15 cellular contexts compared by ENCODE assay signal in genomic region chr1:21916447-21917240, GRCh38. TPM values are rescaled to one million over a fixed set of nuclear protein-coding genes. Genes with fewer than 3 reads are reported as not detected.
DNase-seq lines count a peak whose midpoint lies in the region; ATAC-seq, FAIRE-seq and TF ChIP-seq lines count a peak whose summit lies in the region.
"Had no signal": no experiment of that assay in that cellular context is flagged by ENCODE, and none has a peak within 500 bp of the region (broad histone marks: within the 10 kb centered on the region; RNA-seq: fewer than 3 reads in every experiment).

No MANE protein-coding gene starts in this region.

- no peak for DNase-seq in heart right ventricle
- no peak for DNase-seq in left cardiac atrium
- peak; percentile 56 to 83 (median 63) for DNase-seq in K562 (ENCODE audit: extremely low read depth in 1 of 4, low spot score in 3 of 4)
- no peak for DNase-seq in transverse colon
- DNase-seq in HPDE6-E6E7 (ENCODE audit: extremely low spot score) = no peak
- no peak for DNase-seq in putamen (ENCODE audit: low spot score)
- DNase-seq: central memory CD4-positive, alpha-beta T cell; midbrain; NCI-H1092 treated with DMSO at 0.1 percent for 48 hours; NCI-H2081 treated with DMSO at 0.1 percent for 48 hours had no signal

- H3K27ac ChIP-seq in heart right ventricle (peak overlapping the region in 9 of 10 donors; percentile 5 to 99 (median 91)), K562 (ENCODE audit: extremely low read depth, low read depth, low read length) (peak overlapping the region; percentile 55), muscle layer of colon (ENCODE audit: low read depth, low read length) (peak overlapping the region; percentile 66), transverse colon (peak overlapping the region; percentile 74 to 98 (median 94))
- H3K27ac ChIP-seq: A549 had no signal

- H3K36me3 ChIP-seq in heart right ventricle = peaks cover 0 to 60% (median 12%) of the 10 kb centered on the region in 9 donors
- H3K36me3 ChIP-seq in K562 (ENCODE audit: control insufficient read depth, insufficient read depth, low read length) = peaks cover 23% of the 10 kb centered on the region; the same call in 1 of the 3 replicates
- peaks cover 15% of the 10 kb centered on the region for H3K36me3 ChIP-seq in muscle layer of colon (ENCODE audit: insufficient read depth, low read length)
- no peaks in the 10 kb centered on the region for H3K36me3 ChIP-seq in transverse colon

- intact Hi-C loops in heart right ventricle (cut with DNase I) = no loop called here
- intact Hi-C loops in left cardiac atrium (cut with DNase I) = no loop called here
- intact Hi-C loops in K562 (cut with micrococcal nuclease) = no loop called here
- intact Hi-C loops in transverse colon (cut with DNase I; ENCODE audit: low total_unique reads) = no loop called here

- WGBS in heart right ventricle, 2 donors = 64 to 72% methylated on average over 20 of the region's 20 CpGs
- WGBS in K562 (ENCODE audit: insufficient coverage, low coverage, missing lambda C conversion rate) = 40% methylated on average over 20 of the region's 20 CpGs
- WGBS in transverse colon (ENCODE audit: low coverage in 1 of 2), 2 donors = 84 to 90% methylated on average over 2 to 20 of the region's 20 CpGs

- H3K79me2 ChIP-seq in K562 (ENCODE audit: control insufficient read depth, insufficient read depth, low read length) = peaks cover 49% of the 10 kb centered on the region

- H3K9me3 ChIP-seq in heart right ventricle = no peaks in the 10 kb centered on the region
- no peaks in the 10 kb centered on the region for H3K9me3 ChIP-seq in K562 (replicated peaks; ENCODE audit: control insufficient read depth, insufficient read depth, low read depth, low read length)
- no peaks in the 10 kb centered on the region for H3K9me3 ChIP-seq in muscle layer of colon (ENCODE audit: low read length)
- H3K9me3 ChIP-seq in transverse colon = no peaks in the 10 kb centered on the region
- H3K9me3 ChIP-seq: A549 had no signal

- H3K9me1 ChIP-seq in K562 (ENCODE audit: control insufficient read depth, insufficient read depth, low read length) = no peaks in the 10 kb centered on the region

- H3K9ac ChIP-seq in K562 (ENCODE audit: insufficient read depth in 1 of 2, low read depth in 2 of 2, low read length in 2 of 2) (peak overlapping the region in 1 of 2 experiments; percentile 76; a peak in 1 of 4 replicates), muscle layer of colon (ENCODE audit: low read length) (no peak overlapping the region)

- FAIRE-seq in K562 (lab: Jason Lieb, UNC) = peak; percentile 93
- FAIRE-seq: A549, TTC549, urothelium cell line had no signal

- ATAC-seq in heart right ventricle (no peak), left cardiac atrium (no peak), K562 (peak; percentile 12; the same call in 2 of the 3 replicates), HG03521 (IDR thresholded peaks at IDR 0.05; ENCODE audit: unreplicated experiment) (no peak)
- ATAC-seq: A549 had no signal

- no TSS peak for BruUV-seq in K562 (replicated peaks; lab: Mats Ljungman, UMichigan)

- H3K27me3 ChIP-seq in heart right ventricle (no peaks in the 10 kb centered on the region), K562 (ENCODE audit: control insufficient read depth in 2 of 2, insufficient read depth in 2 of 2, low read length in 2 of 2) (no peaks in the 10 kb centered on the region), muscle layer of colon (ENCODE audit: control insufficient read depth in 1 of 2, insufficient read depth in 2 of 2, low read length in 2 of 2) (no peaks in the 10 kb centered on the region), transverse colon (no peaks in the 10 kb centered on the region)

- no peak for TF ChIP-seq CTCF in heart right ventricle (IDR thresholded peaks at IDR 0.05)
- TF ChIP-seq CTCF in K562 (IDR thresholded peaks at IDR 0.05 in 2 of 3, conservative IDR thresholded peaks at IDR 0.05 in 1 of 3; ENCODE audit: insufficient read depth in 2 of 3, low read depth in 1 of 3, low read length in 3 of 3) = no peak
- no peak for TF ChIP-seq CTCF in transverse colon (IDR thresholded peaks at IDR 0.05)

- H3K4me2 ChIP-seq in K562 (ENCODE audit: insufficient read depth, low read length) = peak overlapping the region; percentile 13
- H3K4me2 ChIP-seq: A549 had no signal

- H3K4me3 ChIP-seq in heart right ventricle (no peak overlapping the region), K562 (no peak overlapping the region), muscle layer of colon (ENCODE audit: low read depth in 1 of 2, low read length in 2 of 2) (no peak overlapping the region), transverse colon (no peak overlapping the region)
- H3K4me3 ChIP-seq: A549 had no signal

- POLR2A ChIA-PET in K562 (lab: Yijun Ruan, JAX) = interaction anchor here (0.8 to 1.7 kb wide), 7 partner anchors 9 to 134 kb away, joined by 3 to 5 read pairs (median 3); partner anchors contain the start of gene USP48

- TF ChIP-seq RAD21 in K562 (CRISPR knock-in tag; conservative IDR thresholded peaks at IDR 0.05 in 1 of 2, IDR thresholded peaks at IDR 0.05 in 1 of 2) = peak in 1 of 2 experiments; percentile 9; a peak in 1 of 4 replicates

- TF ChIP-seq EP300 in K562 (IDR thresholded peaks at IDR 0.05; ENCODE audit: low read length) = peak; percentile 94
- TF ChIP-seq EP300 in transverse colon (IDR thresholded peaks at IDR 0.05; ENCODE audit: low read depth) = no peak

- CTCF ChIA-PET in K562 (lab: Yijun Ruan, JAX; ENCODE audit: low intra/inter-chr PET ratio) = no interaction called here

- no peaks in the 10 kb centered on the region for H4K20me1 ChIP-seq in K562 (replicated peaks; ENCODE audit: control insufficient read depth, insufficient read depth, low read length)

- H2AFZ ChIP-seq in K562 (ENCODE audit: low read depth, low read length) = no peak overlapping the region

- TF ChIP-seq POLR2A in K562 (conservative IDR thresholded peaks at IDR 0.05) (no peak), transverse colon (IDR thresholded peaks at IDR 0.05) (no peak)

- in situ Hi-C loops in K562 (cut with MboI) (no loop called here), transverse colon (cut with MboI; ENCODE audit: low pct_ligation_motif_present in 1 of 4, low pct_unique_long_range_greater_than_20kb in 1 of 4, low sequenced_read_pairs in 3 of 4) (no loop called here)

- H3K4me1 ChIP-seq in heart right ventricle (peaks cover 47 to 100% (median 99%) of the 10 kb centered on the region in 9 donors), K562 (replicated peaks in 1 of 2; ENCODE audit: control insufficient read depth in 2 of 2, insufficient read depth in 2 of 2, low read length in 2 of 2) (peaks cover 77 to 78% of the 10 kb centered on the region in 2 experiments), muscle layer of colon (ENCODE audit: insufficient read depth, low read length) (peaks cover 77% of the 10 kb centered on the region), transverse colon (peaks cover 57 to 83% (median 72%) of the 10 kb centered on the region in 4 donors)

TF ChIP-seq in K562, 482 proteins besides CTCF, POLR2A, EP300 and RAD21 (continues in another document):
- TF ChIP-seq EWSR1 (IDR thresholded peaks at IDR 0.05; ENCODE audit: borderline replicate concordance, low read depth, partially characterized antibody) (no peak), RAD51 (IDR thresholded peaks at IDR 0.05; ENCODE audit: borderline replicate concordance, low read depth) (no peak; the same call in 1 of the 2 replicates), NR2F6 (CRISPR knock-in tag; IDR thresholded peaks at IDR 0.05) (no peak), SREBF1 (IDR thresholded peaks at IDR 0.05; ENCODE audit: borderline replicate concordance, low read depth, low read length) (no peak), CCNT2 (IDR thresholded peaks at IDR 0.05; ENCODE audit: borderline replicate concordance, extremely low read depth, insufficient read length, low read depth, low read length) (peak; percentile 83), CBFA2T3 (IDR thresholded peaks at IDR 0.05) (peak; percentile 96), MBD2 (IDR thresholded peaks at IDR 0.05; ENCODE audit: borderline replicate concordance, low read depth) (peak; percentile 70; the same call in 1 of the 2 replicates), NCOA1 (IDR thresholded peaks at IDR 0.05; ENCODE audit: low read depth) (peak; percentile 72; the same call in 1 of the 2 replicates), LEF1 (IDR thresholded peaks at IDR 0.05) (peak; percentile 77), TFAP4 (CRISPR knock-in tag; IDR thresholded peaks at IDR 0.05; ENCODE audit: borderline replicate concordance) (peak; percentile 79; the same call in 1 of the 2 replicates), RCOR1 (IDR thresholded peaks at IDR 0.05; ENCODE audit: borderline replicate concordance in 1 of 2, low read depth in 2 of 2, low read length in 2 of 2) (peak; percentile 82 to 97; a peak in 3 of 4 replicates)

RNA-seq across cellular contexts. Expression of gene HSPG2, which starts 20.5 kb away (rescaled TPM):
- total RNA-seq in heart right ventricle (100 to 1,000 TPM; 249 to 508 (median 320) TPM), left cardiac atrium (100 to 1,000 TPM; 307 to 608 TPM), K562 (2014; rRNA removed) (21.0 and 31.3 TPM in 2 replicates), K562 (2014; rRNA removed; fragmentation: Illumina TruSeq; extraction: Trizol) (11.4 and 15.7 TPM in 2 replicates), K562 (2015; rRNA removed; fragmentation: Illumina TruSeq; extraction: Trizol) (13.7 and 17.1 TPM in 2 replicates), K562 (2021) (139 and 160 TPM in 2 replicates), transverse colon (100 to 1,000 TPM; 107 to 343 (median 228) TPM)
- polyA plus RNA-seq in heart right ventricle (100 to 1,000 TPM; 221 to 276 TPM), K562 (2011; rRNA removed) (9.9 and 20.6 TPM in 2 replicates), K562 (2014; fragmentation: Illumina TruSeq; extraction: Trizol) (30.9 and 52.3 TPM in 2 replicates), K562 (2014; fragmentation: Nextera tagmentation; extraction: Ambion mirVana) (under 1 TPM; 0.14 to 0.86 TPM), K562 (2014; rRNA removed) (29.9 and 34.2 TPM in 2 replicates)
- 232 and 574 TPM in 2 replicates for total RNA-seq in K562 (2011; cell fraction: chromatin; rRNA removed; ENCODE audit: low replicate concordance)
- total RNA-seq in K562 (2011; cell fraction: nucleolus; rRNA removed) = 235 and 282 TPM in 2 replicates
- total RNA-seq in K562 (2011; cell fraction: nucleoplasm; rRNA removed) = 178 and 183 TPM in 2 replicates
- 14.0 and 24.0 TPM in 2 replicates for polyA plus RNA-seq in K562 (2011; cell fraction: cytosol; rRNA removed)
- 101 and 113 TPM in 2 replicates for polyA plus RNA-seq in K562 (2011; cell fraction: nucleus; rRNA removed)
- 55.2 and 134 TPM in 2 replicates for polyA plus RNA-seq in K562 (2012)
- 23.2 and 36.8 TPM in 2 replicates for polyA minus RNA-seq in K562 (2011; rRNA and poly(A)+ RNA removed)
- 58.5 and 103 TPM in 2 replicates for polyA minus RNA-seq in K562 (2011; cell fraction: cytosol; rRNA and poly(A)+ RNA removed)
- 67.2 and 102 TPM in 2 replicates for polyA minus RNA-seq in K562 (2011; cell fraction: nucleus; rRNA and poly(A)+ RNA removed)

Comparison
In these comparisons a context has a peak if more than half of its experiments do, and no peak if none do; other contexts are left out.
1. DNase-seq: peak in K562 (4 of 4); none in heart right ventricle (0 of 2), left cardiac atrium (single experiment), transverse colon (single experiment), HPDE6-E6E7 (single experiment) and putamen (single experiment).
2. Peak in every context shown above with its lines, with median percentiles within 50 percentile points of each other: H3K27ac ChIP-seq.